29 cellular contexts compared by ENCODE assay signal in the genomic region with DNA sequence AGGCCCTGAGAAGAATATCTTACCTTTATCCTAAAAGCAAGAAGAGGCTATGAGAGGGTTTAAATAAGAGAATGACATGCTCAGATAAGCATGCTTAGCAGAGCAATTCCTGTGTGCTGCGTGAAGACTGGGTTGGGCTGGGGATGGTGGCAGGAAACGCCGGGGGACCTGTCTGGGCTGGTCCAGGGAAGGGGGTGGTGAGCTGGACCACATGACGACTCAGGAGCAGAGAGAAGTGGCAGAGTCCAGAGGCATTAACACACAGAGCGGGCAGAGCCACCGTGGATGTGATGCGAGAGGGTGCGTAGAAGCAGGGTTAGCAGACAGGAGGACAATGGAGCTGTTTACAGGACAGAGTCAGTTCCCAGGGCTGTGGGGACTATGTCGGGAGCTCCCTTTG.
DNase-seq lines count a peak whose midpoint lies in the region; ATAC-seq, FAIRE-seq and TF ChIP-seq lines count a peak whose summit lies in the region.
"Had no signal": no experiment of that assay in that cellular context is flagged by ENCODE, and none has a peak within 500 bp of the region (broad histone marks: within the 10 kb centered on the region; RNA-seq: fewer than 3 reads in every experiment).

No MANE protein-coding gene starts in this region.

- H3K27ac ChIP-seq in foreskin keratinocyte, result peak overlapping the region; percentile 48
- no peak overlapping the region for H3K27ac ChIP-seq in spleen
- H3K27ac ChIP-seq in HepG2 (ENCODE audit: extremely low read length, insufficient read depth, low read length), result no peak overlapping the region
- H3K27ac ChIP-seq: BLaER1, brain microvascular endothelial cell, dorsolateral prefrontal cortex, PC-9, right lobe of liver, thyroid gland had no signal

- in situ Hi-C loops in HepG2 (cut with HindIII; ENCODE audit: extremely low pct_ligation_motif_present, low pct_unique_long_range_greater_than_20kb), result no loop called here

- H3K4me3 ChIP-seq in spleen (no peak overlapping the region), HepG2 (replicated peaks in 1 of 3; ENCODE audit: insufficient read depth in 1 of 3, low read depth in 2 of 3, low read length in 3 of 3) (no peak overlapping the region)
- H3K4me3 ChIP-seq: BLaER1, dorsolateral prefrontal cortex, PC-9, right lobe of liver, thyroid gland had no signal

- no peak overlapping the region for H3K9ac ChIP-seq in HepG2 (ENCODE audit: insufficient read depth, low read depth, low read length)
- H3K9ac ChIP-seq: BLaER1 had no signal

- peak; percentile 77 for DNase-seq in DMS79 treated with DMSO at 0.1 percent for 48 hours (lab: John Stamatoyannopoulos, UW)
- no peak for DNase-seq in T-helper 17 cell
- DNase-seq in foreskin keratinocyte, result peak; percentile 79 to 91
- DNase-seq in spleen, result peak; percentile 59
- no peak for DNase-seq in HepG2 (ENCODE audit: low spot score)
- DNase-seq in activated CD4-positive, CD25-positive, alpha-beta regulatory T cell (lab: John Stamatoyannopoulos, UW), result no peak
- no peak for DNase-seq in T-helper 1 cell
- DNase-seq: activated CD4-positive, alpha-beta T cell treated with anti-CD3 and anti-CD28 coated beads for 4 hours; amniotic stem cell; brain microvascular endothelial cell; dorsolateral prefrontal cortex; GDM1; hypothalamus; NCI-H1048; NCI-H187; NCI-H2171 treated with DMSO at 0.1 percent for 48 hours; NCI-H526 treated with DMSO at 0.1 percent for 48 hours; PC-9; Right ventricle myocardium superior; stimulated activated CD4-positive, alpha-beta T cell treated with anti-CD3 and anti-CD28 coated beads, Interleukin-12 subunit alpha, Interleukin-12 subunit beta, amount 100 ng/mL, for 4 hours; stimulated activated CD4-positive, alpha-beta T cell treated with anti-CD3 and anti-CD28 coated beads, Interleukin-4, amount 100 ng/mL, for 1 hour had no signal

- no peak for TF ChIP-seq POLR2A in spleen (IDR thresholded peaks at IDR 0.05)
- TF ChIP-seq POLR2A in HepG2 (IDR thresholded peaks at IDR 0.05; ENCODE audit: insufficient read depth in 1 of 2, low read depth in 2 of 2, low read length in 2 of 2), result no peak

- CTCF ChIA-PET in HepG2 (lab: Yijun Ruan, JAX; ENCODE audit: low intra/inter-chr PET ratio, low total read pairs), result no interaction called here

- H3K4me3 Mint-ChIP-seq in T-helper 17 cell, result no peak overlapping the region
- H3K4me3 Mint-ChIP-seq: activated naive CD4-positive, alpha-beta T cell treated with anti-CD3 and anti-CD28 coated beads, Interleukin-2, amount 50 U/mL, for 24 hours; memory B cell had no signal

- H3K4me2 ChIP-seq in HepG2 (ENCODE audit: low read depth, low read length), result no peak overlapping the region
- H3K4me2 ChIP-seq: BLaER1, PC-9 had no signal

- H3K4me1 Mint-ChIP-seq in T-helper 17 cell, result peaks cover 2% of the 10 kb centered on the region
- H3K4me1 Mint-ChIP-seq: activated naive CD4-positive, alpha-beta T cell treated with anti-CD3 and anti-CD28 coated beads, Interleukin-2, amount 50 U/mL, for 24 hours; memory B cell had no signal

- intact Hi-C loops in spleen (cut with DNase I; ENCODE audit: low total_unique reads), result no loop called here
- intact Hi-C loops in HepG2 (cut with micrococcal nuclease; ENCODE audit: unreplicated experiment), result no loop called here

- H3K4me1 ChIP-seq in foreskin keratinocyte (peaks cover 44% of the 10 kb centered on the region), spleen (peaks cover 3 to 28% (median 17%) of the 10 kb centered on the region in 6 donors), HepG2 (ENCODE audit: insufficient read depth, low read length) (no peaks in the 10 kb centered on the region)
- H3K4me1 ChIP-seq: right lobe of liver had no signal

- H3K36me3 ChIP-seq in spleen (no peaks in the 10 kb centered on the region), HepG2 (replicated peaks in 1 of 2; ENCODE audit: control insufficient read depth in 1 of 2, insufficient read depth in 2 of 2, low read length in 2 of 2) (no peaks in the 10 kb centered on the region)
- H3K36me3 ChIP-seq: BLaER1, brain microvascular endothelial cell, right lobe of liver, thyroid gland had no signal

- H3K79me2 ChIP-seq in HepG2 (ENCODE audit: insufficient read depth, low read length), result no peaks in the 10 kb centered on the region

- 84 to 89% (median 86%) methylated on average over 9 of the region's 9 CpGs for WGBS in spleen, 5 donors
- WGBS in HepG2 (ENCODE audit: low lambda C conversion rate), result 38% methylated on average over 9 of the region's 9 CpGs

- H3K9me3 ChIP-seq in T-helper 17 cell (ENCODE audit: control insufficient read depth, low read length, poor library complexity, severe bottlenecking), result no peaks in the 10 kb centered on the region
- H3K9me3 ChIP-seq in spleen, result no peaks in the 10 kb centered on the region
- H3K9me3 ChIP-seq in HepG2 (ENCODE audit: low read length), result no peaks in the 10 kb centered on the region
- H3K9me3 ChIP-seq: BLaER1, right lobe of liver, thyroid gland had no signal

- no peak overlapping the region for H2AFZ ChIP-seq in HepG2 (ENCODE audit: low read length)
- H2AFZ ChIP-seq: PC-9 had no signal

- peak overlapping the region; percentile 29 for H3K27ac Mint-ChIP-seq in T-helper 17 cell
- H3K27ac Mint-ChIP-seq: activated naive CD4-positive, alpha-beta T cell treated with anti-CD3 and anti-CD28 coated beads, Interleukin-2, amount 50 U/mL, for 24 hours; memory B cell; progenitor cell of endocrine pancreas had no signal

- no TSS peak for BruUV-seq in HepG2 (replicated peaks; lab: Mats Ljungman, UMichigan)

- ATAC-seq in T-helper 17 cell (no peak), foreskin keratinocyte (peak; percentile 80), HepG2 (no peak)
- ATAC-seq: left lobe of liver, right lobe of liver had no signal

- peaks cover 4% of the 10 kb centered on the region for H3K36me3 Mint-ChIP-seq in T-helper 17 cell (ENCODE audit: low read depth)
- H3K36me3 Mint-ChIP-seq: activated naive CD4-positive, alpha-beta T cell treated with anti-CD3 and anti-CD28 coated beads, Interleukin-2, amount 50 U/mL, for 24 hours; memory B cell had no signal

- TF ChIP-seq RAD21 in HepG2 (CRISPR knock-in tag; IDR thresholded peaks at IDR 0.05), result no peak

- no peaks in the 10 kb centered on the region for H4K20me1 ChIP-seq in HepG2 (ENCODE audit: insufficient read depth, low read length)
- H4K20me1 ChIP-seq: BLaER1 had no signal

- peaks cover 54% of the 10 kb centered on the region for H3K27me3 Mint-ChIP-seq in T-helper 17 cell

- H3K27me3 ChIP-seq in foreskin keratinocyte, result no peaks in the 10 kb centered on the region
- peaks cover 0 to 6% (median 0%) of the 10 kb centered on the region in 7 donors for H3K27me3 ChIP-seq in spleen (replicated peaks in 1 of 7)
- H3K27me3 ChIP-seq in HepG2 (ENCODE audit: control insufficient read depth in 1 of 2, insufficient read depth in 2 of 2, low read length in 2 of 2), result peaks cover 1 to 6% of the 10 kb centered on the region in 2 experiments; a peak in 2 of 5 replicates
- H3K27me3 ChIP-seq: BLaER1, brain microvascular endothelial cell, dorsolateral prefrontal cortex, right lobe of liver, thyroid gland had no signal

- POLR2A ChIA-PET in HepG2 (lab: Yijun Ruan, JAX), result no interaction called here

- TF ChIP-seq CTCF in foreskin keratinocyte (conservative IDR thresholded peaks at IDR 0.05), result no peak
- no peak for TF ChIP-seq CTCF in spleen (IDR thresholded peaks at IDR 0.05 in 8 of 11, conservative IDR thresholded peaks at IDR 0.05 in 3 of 11)
- no peak for TF ChIP-seq CTCF in HepG2 (CRISPR knock-in tag; IDR thresholded peaks at IDR 0.05)

- no peak for FAIRE-seq in HepG2 (lab: Jason Lieb, UNC)
- FAIRE-seq: endometrium had no signal

- TF ChIP-seq EP300 in HepG2 (IDR thresholded peaks at IDR 0.05; ENCODE audit: low read depth in 2 of 2, low read length in 2 of 2), result no peak
- TF ChIP-seq EP300 in HepG2 (CRISPR knock-in tag; IDR thresholded peaks at IDR 0.05; ENCODE audit: borderline replicate concordance), result no peak

TF ChIP-seq in HepG2, 621 proteins besides CTCF, POLR2A, EP300 and RAD21 (continues in another document):
- TF ChIP-seq ZNF225 (CRISPR knock-in tag; IDR thresholded peaks at IDR 0.05) (no peak), YEATS4 (CRISPR knock-in tag; IDR thresholded peaks at IDR 0.05; ENCODE audit: borderline replicate concordance) (no peak), POLR2G (IDR thresholded peaks at IDR 0.05; ENCODE audit: low read depth, low read length) (no peak), ZNF460 (CRISPR knock-in tag; IDR thresholded peaks at IDR 0.05; ENCODE audit: borderline replicate concordance) (no peak), NR2F2 (IDR thresholded peaks at IDR 0.05; ENCODE audit: borderline replicate concordance, low read depth) (no peak), ZNF30 (CRISPR knock-in tag; IDR thresholded peaks at IDR 0.05) (no peak), ZNF563 (CRISPR knock-in tag; IDR thresholded peaks at IDR 0.05) (no peak), ZNF446 (CRISPR knock-in tag; IDR thresholded peaks at IDR 0.05) (no peak), TAF15 (IDR thresholded peaks at IDR 0.05; ENCODE audit: low read depth, low read length, poor library complexity, severe bottlenecking) (no peak), KDM1A (CRISPR knock-in tag; IDR thresholded peaks at IDR 0.05) (no peak), MBD4 (IDR thresholded peaks at IDR 0.05; ENCODE audit: borderline replicate concordance, low read length) (no peak)
- TF ChIP-seq, protein P1, sequence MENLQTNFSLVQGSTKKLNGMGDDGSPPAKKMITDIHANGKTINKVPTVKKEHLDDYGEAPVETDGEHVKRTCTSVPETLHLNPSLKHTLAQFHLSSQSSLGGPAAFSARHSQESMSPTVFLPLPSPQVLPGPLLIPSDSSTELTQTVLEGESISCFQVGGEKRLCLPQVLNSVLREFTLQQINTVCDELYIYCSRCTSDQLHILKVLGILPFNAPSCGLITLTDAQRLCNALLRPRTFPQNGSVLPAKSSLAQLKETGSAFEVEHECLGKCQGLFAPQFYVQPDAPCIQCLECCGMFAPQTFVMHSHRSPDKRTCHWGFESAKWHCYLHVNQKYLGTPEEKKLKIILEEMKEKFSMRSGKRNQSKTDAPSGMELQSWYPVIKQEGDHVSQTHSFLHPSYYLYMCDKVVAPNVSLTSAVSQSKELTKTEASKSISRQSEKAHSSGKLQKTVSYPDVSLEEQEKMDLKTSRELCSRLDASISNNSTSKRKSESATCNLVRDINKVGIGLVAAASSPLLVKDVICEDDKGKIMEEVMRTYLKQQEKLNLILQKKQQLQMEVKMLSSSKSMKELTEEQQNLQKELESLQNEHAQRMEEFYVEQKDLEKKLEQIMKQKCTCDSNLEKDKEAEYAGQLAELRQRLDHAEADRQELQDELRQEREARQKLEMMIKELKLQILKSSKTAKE (CRISPR knock-in tag; IDR thresholded peaks at IDR 0.05; ENCODE audit: borderline replicate concordance), result no peak

Comparison
In these comparisons a context has a peak if more than half of its experiments do, and no peak if none do; other contexts are left out.
1. DNase-seq: peak in DMS79 treated with DMSO at 0.1 percent for 48 hours (single experiment), foreskin keratinocyte (2 of 2) and spleen (single experiment); none in T-helper 17 cell (0 of 3), HepG2 (single experiment), activated CD4-positive, CD25-positive, alpha-beta regulatory T cell (0 of 4) and T-helper 1 cell (0 of 5).